In genomic region chr12:111194703-111195051, GRCh38 we compare ENCODE assay signal across 28 cellular contexts.
"Had no signal": no experiment of that assay in that cellular context is flagged by ENCODE, and none has a peak within 500 bp of the region (broad histone marks: within the 10 kb centered on the region; RNA-seq: fewer than 3 reads in every experiment).

No MANE protein-coding gene starts in this region.

- H3K4me2 ChIP-seq: smooth muscle cell had no signal

- H3K36me3 ChIP-seq: gastrocnemius medialis, left lung, pancreas, stomach, thyroid gland, vagina had no signal

- H3K4me3 Mint-ChIP-seq: mesothelial cell of epicardium; natural killer cell treated with Interleukin-12 subunit alpha and Interleukin-12 subunit beta and Interleukin-15 and Interleukin-18, amount 100 ng/mL, for 72 hours had no signal

- H3K36me3 Mint-ChIP-seq: naive B cell; natural killer cell treated with Interleukin-12 subunit alpha and Interleukin-12 subunit beta and Interleukin-15 and Interleukin-18, amount 100 ng/mL, for 72 hours had no signal

- FAIRE-seq: colon, kidney, pancreas had no signal

- H3K4me1 ChIP-seq: gastrocnemius medialis, left lung, pancreas, stomach, thyroid gland, vagina had no signal

- H3K27ac ChIP-seq: epithelial cell of prostate, gastrocnemius medialis, left lung, pancreas, stomach, thyroid gland, vagina had no signal

- H3K9me3 ChIP-seq: gastrocnemius medialis, left lung, mucosa of descending colon, pancreas, thyroid gland, vagina had no signal

- H3K27ac Mint-ChIP-seq: mesothelial cell of epicardium; natural killer cell treated with Interleukin-12 subunit alpha and Interleukin-12 subunit beta and Interleukin-15 and Interleukin-18, amount 100 ng/mL, for 72 hours had no signal

- H3K4me1 Mint-ChIP-seq: naive B cell had no signal

- H3K27me3 ChIP-seq: pancreas, thyroid gland, vagina had no signal

- ATAC-seq: esophagus mucosa; gastrocnemius medialis; left lung; mucosa of descending colon; natural killer cell treated with Interleukin-12 subunit alpha and Interleukin-12 subunit beta and Interleukin-15 and Interleukin-18, amount 100 ng/mL, for 72 hours; pancreas; sciatic nerve had no signal

- DNase-seq: dorsolateral prefrontal cortex; effector CD4-positive, alpha-beta T cell; foreskin fibroblast; gastrocnemius medialis; head of caudate nucleus; kidney; left lung; mesenchymal stem cell; mucosa of descending colon; naive B cell; occipital lobe; pancreas; stimulated activated CD4-positive, alpha-beta T cell treated with anti-CD3 and anti-CD28 coated beads, Interleukin-12 subunit alpha, Interleukin-12 subunit beta, amount 100 ng/mL, for 4 hours; stimulated activated CD4-positive, alpha-beta T cell treated with anti-CD3 and anti-CD28 coated beads, Interleukin-1b, Interleukin-23, amount 100 ng/mL, for 48 hours; stimulated activated CD4-positive, alpha-beta T cell treated with anti-CD3 and anti-CD28 coated beads, Interleukin-4, amount 100 ng/mL, for 1 hour; stimulated activated CD8-positive, alpha-beta memory T cell treated with anti-CD3 and anti-CD28 coated beads, Interleukin-4, amount 100 ng/mL, for 48 hours; stimulated activated naive CD4-positive, alpha-beta T cell; stomach; thyroid gland; trophoblast cell had no signal

- H3K4me3 ChIP-seq: dorsolateral prefrontal cortex, gastrocnemius medialis, left lung, mucosa of descending colon, pancreas, smooth muscle cell, stomach, thyroid gland, vagina had no signal

- H3K9me3 Mint-ChIP-seq: natural killer cell treated with Interleukin-12 subunit alpha and Interleukin-12 subunit beta and Interleukin-15 and Interleukin-18, amount 100 ng/mL, for 72 hours had no signal
